15 cellular contexts compared by ENCODE assay signal in the genomic region with DNA sequence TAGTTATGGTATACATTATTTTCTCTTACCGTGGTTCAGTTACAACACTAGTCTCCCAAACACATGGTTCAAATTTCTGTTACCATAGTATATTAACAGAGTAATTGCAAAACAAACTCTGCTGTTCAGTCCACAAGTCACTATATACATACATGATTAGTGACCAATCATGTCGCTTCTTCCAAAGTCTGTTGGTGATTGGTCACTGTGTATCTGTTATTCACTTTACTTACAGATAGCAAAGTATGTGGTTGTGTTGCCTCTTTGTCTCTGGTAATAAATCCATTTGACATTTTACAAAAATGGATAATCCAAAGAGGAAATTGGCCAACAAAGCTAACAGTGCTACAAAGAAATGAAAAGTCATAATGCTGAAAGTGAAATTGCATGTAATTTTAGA.
"Had no signal": no experiment of that assay in that cellular context is flagged by ENCODE, and none has a peak within 500 bp of the region (broad histone marks: within the 10 kb centered on the region; RNA-seq: fewer than 3 reads in every experiment).

No MANE protein-coding gene starts in this region.

- DNase-seq: activated CD4-positive, alpha-beta T cell treated with anti-CD3 and anti-CD28 coated beads, Interleukin-2, amount 50 U/mL, for 48 hours; activated naive CD4-positive, alpha-beta T cell; activated naive CD8-positive, alpha-beta T cell treated with anti-CD3 and anti-CD28 coated beads, Interleukin-2, amount 10 ng/mL, durations not matched to agents 7 days and 5 days; anterior cingulate cortex; central memory CD4-positive, alpha-beta T cell; colonic mucosa; endodermal cell; heart right ventricle; immature natural killer cell; left ventricle myocardium superior; retina; stimulated activated naive B cell treated with anti-CD40 and anti-IgM and Interleukin-4, amounts not matched to agents 10 μg/mL and 1 μg/mL and 100 μg/mL, for 72 hours; thyroid gland had no signal

- H3K27me3 Mint-ChIP-seq: activated naive CD8-positive, alpha-beta T cell treated with anti-CD3 and anti-CD28 coated beads, Interleukin-2, amount 10 ng/mL, durations not matched to agents 7 days and 5 days; brain; stimulated activated naive B cell treated with anti-CD40 and anti-IgM and Interleukin-4, amounts not matched to agents 10 μg/mL and 1 μg/mL and 100 μg/mL, for 72 hours had no signal

- H3K27ac Mint-ChIP-seq: activated naive CD8-positive, alpha-beta T cell treated with anti-CD3 and anti-CD28 coated beads, Interleukin-2, amount 10 ng/mL, durations not matched to agents 7 days and 5 days; activated T-helper 1 cell treated with anti-CD3 and anti-CD28 coated beads, Interleukin-12 subunit alpha, Interleukin-12 subunit beta, Interleukin-2, Interleukin-4 antibody, amounts not matched to agents 30 ng/mL and 10 ng/mL and 1 ng/mL, durations not matched to agents 14 hours and 24 hours and 36 hours; brain; endodermal cell; immature natural killer cell; stimulated activated naive B cell treated with anti-CD40 and anti-IgM and Interleukin-4, amounts not matched to agents 10 μg/mL and 1 μg/mL and 100 μg/mL, for 72 hours had no signal

- ATAC-seq: stimulated activated naive B cell treated with anti-CD40 and anti-IgM and Interleukin-4, amounts not matched to agents 10 μg/mL and 1 μg/mL and 100 μg/mL, for 72 hours had no signal

- H3K4me3 Mint-ChIP-seq: activated naive CD8-positive, alpha-beta T cell treated with anti-CD3 and anti-CD28 coated beads, Interleukin-2, amount 10 ng/mL, durations not matched to agents 7 days and 5 days; activated T-helper 1 cell treated with anti-CD3 and anti-CD28 coated beads, Interleukin-12 subunit alpha, Interleukin-12 subunit beta, Interleukin-2, Interleukin-4 antibody, amounts not matched to agents 30 ng/mL and 10 ng/mL and 1 ng/mL, durations not matched to agents 14 hours and 24 hours and 36 hours; brain; endodermal cell; immature natural killer cell; stimulated activated naive B cell treated with anti-CD40 and anti-IgM and Interleukin-4, amounts not matched to agents 10 μg/mL and 1 μg/mL and 100 μg/mL, for 72 hours had no signal

- H3K36me3 Mint-ChIP-seq: activated naive CD8-positive, alpha-beta T cell treated with anti-CD3 and anti-CD28 coated beads, Interleukin-2, amount 10 ng/mL, durations not matched to agents 7 days and 5 days; brain had no signal

- H3K4me3 ChIP-seq: colonic mucosa, heart right ventricle, thyroid gland had no signal

- H3K4me1 Mint-ChIP-seq: activated naive CD8-positive, alpha-beta T cell treated with anti-CD3 and anti-CD28 coated beads, Interleukin-2, amount 10 ng/mL, durations not matched to agents 7 days and 5 days; endodermal cell had no signal

- H3K9me3 Mint-ChIP-seq: activated naive CD8-positive, alpha-beta T cell treated with anti-CD3 and anti-CD28 coated beads, Interleukin-2, amount 10 ng/mL, durations not matched to agents 7 days and 5 days; activated T-helper 1 cell treated with anti-CD3 and anti-CD28 coated beads, Interleukin-12 subunit alpha, Interleukin-12 subunit beta, Interleukin-2, Interleukin-4 antibody, amounts not matched to agents 30 ng/mL and 10 ng/mL and 1 ng/mL, durations not matched to agents 14 hours and 24 hours and 36 hours; brain; endodermal cell; immature natural killer cell; stimulated activated naive B cell treated with anti-CD40 and anti-IgM and Interleukin-4, amounts not matched to agents 10 μg/mL and 1 μg/mL and 100 μg/mL, for 72 hours had no signal
